ENCODE assay signal across 1 cellular context in genomic region chr1:60348884-60349283, GRCh38.
TF ChIP-seq lines count a peak whose summit lies in the region.

No MANE protein-coding gene starts in this region.

TF ChIP-seq in HepG2, 621 proteins besides CTCF, POLR2A, EP300 and RAD21 (continued from another document):
- TF ChIP-seq MAFF (IDR thresholded peaks at IDR 0.05; ENCODE audit: low read depth, low read length): peak; percentile 16; the same call in 1 of the 2 replicates
- no peak for TF ChIP-seq ARID3A (IDR thresholded peaks at IDR 0.05; ENCODE audit: low read depth, low read length)
- TF ChIP-seq MAFK (conservative IDR thresholded peaks at IDR 0.05 in 1 of 2, IDR thresholded peaks at IDR 0.05 in 1 of 2; ENCODE audit: low read length in 2 of 2): peak; percentile 51 to 59
